ENCODE assay signal across 15 cellular contexts in the genomic region with DNA sequence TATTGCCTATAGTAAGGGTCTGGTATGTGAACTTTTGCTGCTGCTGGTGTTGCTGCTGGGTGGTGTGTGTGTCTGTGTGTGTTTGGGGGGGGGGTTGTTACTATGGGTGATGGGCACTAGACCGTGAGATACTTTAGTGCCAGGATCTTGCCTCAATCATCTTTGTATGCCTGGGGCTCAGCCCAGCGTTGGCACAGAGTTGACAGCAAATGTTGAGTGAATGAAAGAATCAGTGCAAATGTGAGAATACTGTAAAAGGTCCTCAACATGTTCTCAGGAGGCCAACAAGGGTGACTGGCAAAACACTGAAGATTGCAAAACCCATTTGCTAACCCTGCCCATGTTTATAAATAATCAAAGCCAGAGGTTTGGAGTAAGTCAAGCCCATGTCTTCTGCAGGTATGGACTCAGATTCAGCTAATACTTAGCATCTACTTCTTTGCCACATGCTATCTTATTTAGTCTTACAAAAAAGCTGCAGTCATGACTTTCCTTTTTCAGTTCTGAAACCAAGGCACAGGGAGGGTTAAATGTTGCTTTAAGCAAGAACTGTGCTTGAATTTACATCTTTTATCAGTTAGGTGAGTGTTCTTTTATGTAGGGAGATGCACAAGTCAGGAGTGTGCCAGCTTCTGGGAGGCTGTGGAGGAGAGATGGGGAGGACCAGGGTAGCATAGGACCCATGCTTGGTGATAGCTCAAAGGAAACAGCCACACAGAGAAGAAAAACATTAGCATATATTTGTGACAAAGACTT.
DNase-seq lines count a peak whose midpoint lies in the region; ATAC-seq, FAIRE-seq and TF ChIP-seq lines count a peak whose summit lies in the region.
"Had no signal": no experiment of that assay in that cellular context is flagged by ENCODE, and none has a peak within 500 bp of the region (broad histone marks: within the 10 kb centered on the region; RNA-seq: fewer than 3 reads in every experiment).

No MANE protein-coding gene starts in this region.

- CTCF ChIA-PET in activated naive CD4-positive, alpha-beta T cell treated with anti-CD3 and anti-CD28 coated beads, Interleukin-2, amount 10 ng/mL, durations not matched to agents 7 days and 5 days (lab: Charles Lee) = interaction anchor here (1.4 kb wide), 1 partner anchor 8 kb away, joined by 3 read pairs; no protein-coding TSS in a partner anchor

- no peak for TF ChIP-seq CTCF in OCI-LY3 (IDR thresholded peaks at IDR 0.05; ENCODE audit: low read depth, low read length)
- TF ChIP-seq CTCF in right atrium auricular region (IDR thresholded peaks at IDR 0.05) = no peak

- no peak for DNase-seq in GM12891 (ENCODE audit: insufficient read length, low spot score)
- DNase-seq in right atrium auricular region (ENCODE audit: low spot score) = no peak
- no peak for DNase-seq in activated naive CD4-positive, alpha-beta T cell treated with anti-CD3 and anti-CD28 coated beads, Interleukin-2, amount 10 ng/mL, durations not matched to agents 7 days and 5 days
- DNase-seq in stimulated activated CD4-positive, alpha-beta T cell treated with anti-CD3 and anti-CD28 coated beads, Interleukin-2, amount 100 ng/mL, for 24 hours = no peak
- no peak for DNase-seq in small intestine
- DNase-seq: activated CD4-positive, CD25-positive, alpha-beta regulatory T cell; C1 segment of cervical spinal cord; cerebellar nuclear complex; kidney; Right ventricle myocardium superior; stimulated activated naive CD4-positive, alpha-beta T cell treated with Interleukin-2 at 50 U/mL for 16 hours had no signal

- peaks cover 17% of the 10 kb centered on the region for H3K27me3 Mint-ChIP-seq in activated naive CD4-positive, alpha-beta T cell treated with anti-CD3 and anti-CD28 coated beads, Interleukin-2, amount 10 ng/mL, durations not matched to agents 7 days and 5 days

- H3K36me3 ChIP-seq in OCI-LY3 (replicated peaks; ENCODE audit: low read depth, low read length) = no peaks in the 10 kb centered on the region
- no peaks in the 10 kb centered on the region for H3K36me3 ChIP-seq in right atrium auricular region
- no peaks in the 10 kb centered on the region for H3K36me3 ChIP-seq in small intestine (ENCODE audit: control insufficient read depth in 2 of 2, insufficient read depth in 2 of 2, low read length in 2 of 2)

- H3K4me2 ChIP-seq in OCI-LY3 (ENCODE audit: low read length) = peak overlapping the region; percentile 85

- H4K20me1 ChIP-seq in OCI-LY3 (ENCODE audit: insufficient read depth, low read length) = no peaks in the 10 kb centered on the region

- no peaks in the 10 kb centered on the region for H3K9me3 Mint-ChIP-seq in activated naive CD4-positive, alpha-beta T cell treated with anti-CD3 and anti-CD28 coated beads, Interleukin-2, amount 10 ng/mL, durations not matched to agents 7 days and 5 days

- no peak overlapping the region for H3K27ac Mint-ChIP-seq in activated naive CD4-positive, alpha-beta T cell treated with anti-CD3 and anti-CD28 coated beads, Interleukin-2, amount 10 ng/mL, durations not matched to agents 7 days and 5 days

- peak overlapping the region; percentile 37 for H3K4me3 ChIP-seq in OCI-LY3 (ENCODE audit: low read length)
- no peak overlapping the region for H3K4me3 ChIP-seq in right atrium auricular region
- H3K4me3 ChIP-seq in small intestine (ENCODE audit: low read depth in 1 of 2, low read length in 2 of 2) = no peak overlapping the region

- H3K4me1 Mint-ChIP-seq in activated naive CD4-positive, alpha-beta T cell treated with anti-CD3 and anti-CD28 coated beads, Interleukin-2, amount 10 ng/mL, durations not matched to agents 7 days and 5 days = no peaks in the 10 kb centered on the region

- H3K27me3 ChIP-seq in OCI-LY3 (ENCODE audit: low read depth, low read length) (no peaks in the 10 kb centered on the region), right atrium auricular region (no peaks in the 10 kb centered on the region), small intestine (ENCODE audit: control insufficient read depth in 2 of 2, insufficient read depth in 2 of 2, low read length in 2 of 2) (no peaks in the 10 kb centered on the region)

- H3K4me3 Mint-ChIP-seq in activated naive CD4-positive, alpha-beta T cell treated with anti-CD3 and anti-CD28 coated beads, Interleukin-2, amount 10 ng/mL, durations not matched to agents 7 days and 5 days = no peak overlapping the region

- H3K36me3 Mint-ChIP-seq in activated naive CD4-positive, alpha-beta T cell treated with anti-CD3 and anti-CD28 coated beads, Interleukin-2, amount 10 ng/mL, durations not matched to agents 7 days and 5 days = no peaks in the 10 kb centered on the region

- FAIRE-seq in GM12891 (lab: Jason Lieb, UNC) = no peak
- no peak for FAIRE-seq in small intestine (lab: Jason Lieb, UNC)
- FAIRE-seq: kidney had no signal

- peaks cover 5% of the 10 kb centered on the region; the same call in 1 of the 2 replicates for H3K9me3 ChIP-seq in OCI-LY3 (ENCODE audit: insufficient read depth, low read length)
- H3K9me3 ChIP-seq in right atrium auricular region = no peaks in the 10 kb centered on the region
- no peaks in the 10 kb centered on the region for H3K9me3 ChIP-seq in small intestine (ENCODE audit: control insufficient read depth, low read depth)

- H3K9ac ChIP-seq in OCI-LY3 (ENCODE audit: low read length) = peak overlapping the region; percentile 49; the same call in 1 of the 2 replicates

- peak; percentile 96 for TF ChIP-seq POLR2A in GM12891 (IDR thresholded peaks at IDR 0.05; ENCODE audit: low read depth, low read length)

- H3K27ac ChIP-seq in OCI-LY3 (ENCODE audit: low read length) = peak overlapping the region; percentile 92
- H3K27ac ChIP-seq in right atrium auricular region = no peak overlapping the region
- H3K27ac ChIP-seq in small intestine (ENCODE audit: low read depth in 1 of 2, low read length in 1 of 2) = no peak overlapping the region

- H3K79me2 ChIP-seq in OCI-LY3 (ENCODE audit: low read length) = no peaks in the 10 kb centered on the region

- H3K4me1 ChIP-seq in OCI-LY3 (ENCODE audit: low read length) (peaks cover 75% of the 10 kb centered on the region), right atrium auricular region (no peaks in the 10 kb centered on the region), small intestine (ENCODE audit: control insufficient read depth in 2 of 2, insufficient read depth in 1 of 2, low read depth in 1 of 2, low read length in 1 of 2) (no peaks in the 10 kb centered on the region)

- ATAC-seq in GM19455 (IDR thresholded peaks at IDR 0.05; ENCODE audit: unreplicated experiment) (peak; percentile 9), HG03060 (IDR thresholded peaks at IDR 0.05; ENCODE audit: low read depth, unreplicated experiment) (peak; percentile 3)
- ATAC-seq: HCT116 had no signal

- no peak overlapping the region for H2AFZ ChIP-seq in OCI-LY3 (ENCODE audit: low read depth, low read length)

- WGBS in small intestine, 3 donors = 70 to 89% (median 80%) methylated on average over 2 of the region's 2 CpGs

TF ChIP-seq in GM12891, 5 proteins besides CTCF, POLR2A, EP300 and RAD21:
- TF ChIP-seq POLR2AphosphoS5 (IDR thresholded peaks at IDR 0.05; ENCODE audit: low read depth, low read length) (peak; percentile 86), SPI1 (IDR thresholded peaks at IDR 0.05; ENCODE audit: low read depth, low read length) (no peak)
